Comparison of ENCODE assay signal across 8 cellular contexts in genomic region chr2:29309090-29310054, GRCh38.
DNase-seq lines count a peak whose midpoint lies in the region; ATAC-seq and TF ChIP-seq lines count a peak whose summit lies in the region.

No MANE protein-coding gene starts in this region.

- H3K4me1 Mint-ChIP-seq in activated T-cell treated with anti-CD3 and anti-CD28 coated beads, Interleukin-2, amount 50 U/mL, for 4 hours (ENCODE audit: low read depth) = peaks cover 11% of the 10 kb centered on the region

- no CpG with 5 or more reads among the region's 9 CpGs for WGBS in neuronal stem cell (ENCODE audit: extremely low coverage in 2 of 2, insufficient read length in 2 of 2, insufficient replicate concordance in 1 of 2), 2 donors
- WGBS in ovary, 3 donors = 62 to 68% (median 68%) methylated on average over 9 of the region's 9 CpGs

- H3K4me3 ChIP-seq in fibroblast of villous mesenchyme (ENCODE audit: low read depth, low read length) (no peak overlapping the region), neuronal stem cell (ENCODE audit: low read length in 2 of 2) (no peak overlapping the region), ovary (no peak overlapping the region)

- H3K4ac ChIP-seq in neuronal stem cell (ENCODE audit: low read length) = no peak overlapping the region

- H3K27ac ChIP-seq in neuronal stem cell (replicated peaks; ENCODE audit: low read length) = no peak overlapping the region
- no peak overlapping the region for H3K27ac ChIP-seq in ovary

- intact Hi-C loops in ovary (cut with DNase I) = no loop called here

- TF ChIP-seq CTCF in fibroblast of villous mesenchyme (IDR thresholded peaks at IDR 0.05; ENCODE audit: insufficient read depth, low read depth, low read length) (peak; percentile 87), ovary (IDR thresholded peaks at IDR 0.05) (no peak)

- no peak overlapping the region for H3K4me3 Mint-ChIP-seq in activated T-cell treated with anti-CD3 and anti-CD28 coated beads, Interleukin-2, amount 50 U/mL, for 4 hours

- H2AK5ac ChIP-seq in neuronal stem cell (ENCODE audit: low read depth, low read length) = no peak overlapping the region

- H2BK5ac ChIP-seq in neuronal stem cell (ENCODE audit: low read length) = no peak overlapping the region

- H3K27me3 Mint-ChIP-seq in activated T-cell treated with anti-CD3 and anti-CD28 coated beads, Interleukin-2, amount 50 U/mL, for 4 hours (ENCODE audit: low read depth) = peaks cover 9% of the 10 kb centered on the region

- no peaks in the 10 kb centered on the region for H3K36me3 Mint-ChIP-seq in activated T-cell treated with anti-CD3 and anti-CD28 coated beads, Interleukin-2, amount 50 U/mL, for 4 hours (ENCODE audit: insufficient read depth)

- H3K4me1 ChIP-seq in neuronal stem cell (ENCODE audit: control insufficient read depth in 2 of 2, insufficient read depth in 1 of 2, low read depth in 1 of 2, low read length in 2 of 2) (peaks cover 2 to 4% of the 10 kb centered on the region in 2 donors), ovary (ENCODE audit: insufficient read depth) (no peaks in the 10 kb centered on the region)

- H3K79me1 ChIP-seq in neuronal stem cell (ENCODE audit: low read depth, low read length) = no peaks in the 10 kb centered on the region

- no peak overlapping the region for H2BK120ac ChIP-seq in neuronal stem cell (ENCODE audit: low read depth, low read length)

- H2BK12ac ChIP-seq in neuronal stem cell (ENCODE audit: low read length) = no peak overlapping the region

- TF ChIP-seq POLR2A in ovary (IDR thresholded peaks at IDR 0.05) = no peak

- no peak overlapping the region for H4K8ac ChIP-seq in neuronal stem cell (ENCODE audit: low read depth, low read length)

- no peak overlapping the region for H2BK15ac ChIP-seq in neuronal stem cell (ENCODE audit: low read length)

- peak; percentile 14 for DNase-seq in activated T-cell treated with anti-CD3 and anti-CD28 coated beads for 4 hours
- DNase-seq in activated T-cell treated with anti-CD3 and anti-CD28 coated beads, Interleukin-2, amount 50 U/mL, for 1 hour = no peak
- peak; percentile 22 for DNase-seq in NCI-H446 treated with DMSO at 0.1 percent for 48 hours (lab: John Stamatoyannopoulos, UW)
- peak; percentile 23 for DNase-seq in activated T-cell treated with anti-CD3 and anti-CD28 coated beads, Interleukin-2, amount 50 U/mL, for 4 hours
- DNase-seq in fibroblast of villous mesenchyme (ENCODE audit: low read depth) = peak; percentile 65
- DNase-seq in neuronal stem cell (ENCODE audit: low spot score) = peak; percentile 67
- no peak for DNase-seq in ovary

- no peak overlapping the region for H3K23ac ChIP-seq in neuronal stem cell (ENCODE audit: low read depth, low read length, poor library complexity)

- no peaks in the 10 kb centered on the region for H3K36me3 ChIP-seq in neuronal stem cell (replicated peaks in 1 of 2; ENCODE audit: control insufficient read depth in 2 of 2, insufficient read depth in 2 of 2, low read length in 2 of 2)
- no peaks in the 10 kb centered on the region for H3K36me3 ChIP-seq in ovary

- H2AFZ ChIP-seq in neuronal stem cell (ENCODE audit: low read length) = no peak overlapping the region

- peak; percentile 62 for ATAC-seq in HG03025 (IDR thresholded peaks at IDR 0.05; ENCODE audit: low FRiP score, unreplicated experiment)
- ATAC-seq in activated T-cell treated with anti-CD3 and anti-CD28 coated beads, Interleukin-2, amount 50 U/mL, for 4 hours = peak; percentile 75 to 77

- H3K9me3 Mint-ChIP-seq in activated T-cell treated with anti-CD3 and anti-CD28 coated beads, Interleukin-2, amount 50 U/mL, for 4 hours = no peaks in the 10 kb centered on the region

- no peak overlapping the region for H3K4me2 ChIP-seq in neuronal stem cell (ENCODE audit: insufficient read depth, low read length, poor library complexity, severe bottlenecking)

- H4K91ac ChIP-seq in neuronal stem cell (ENCODE audit: low read depth, low read length, poor library complexity) = no peak overlapping the region

- H3K9ac ChIP-seq in neuronal stem cell (ENCODE audit: low read depth, low read length, poor library complexity) = no peak overlapping the region

- no peak for TF ChIP-seq EP300 in ovary (IDR thresholded peaks at IDR 0.05)

- no peak overlapping the region for H3K18ac ChIP-seq in neuronal stem cell (ENCODE audit: low read length)

- H3K27me3 ChIP-seq in neuronal stem cell (ENCODE audit: control insufficient read depth in 3 of 3, insufficient read depth in 3 of 3, low read depth in 1 of 3, low read length in 3 of 3) = no peaks in the 10 kb centered on the region
- no peaks in the 10 kb centered on the region for H3K27me3 ChIP-seq in ovary

- no peak overlapping the region for H3K14ac ChIP-seq in neuronal stem cell (ENCODE audit: low read length)

- no peaks in the 10 kb centered on the region for H3K9me3 ChIP-seq in neuronal stem cell (replicated peaks in 1 of 2; ENCODE audit: control insufficient read depth in 2 of 2, insufficient read depth in 1 of 2, low read depth in 1 of 2, low read length in 2 of 2)
- no peaks in the 10 kb centered on the region for H3K9me3 ChIP-seq in ovary

Comparison
In these comparisons a context has a peak if more than half of its experiments do, and no peak if none do; other contexts are left out.
1. DNase-seq: peak in activated T-cell treated with anti-CD3 and anti-CD28 coated beads for 4 hours (single experiment), NCI-H446 treated with DMSO at 0.1 percent for 48 hours (single experiment), activated T-cell treated with anti-CD3 and anti-CD28 coated beads, Interleukin-2, amount 50 U/mL, for 4 hours (single experiment), fibroblast of villous mesenchyme (single experiment) and neuronal stem cell (single experiment); none in activated T-cell treated with anti-CD3 and anti-CD28 coated beads, Interleukin-2, amount 50 U/mL, for 1 hour (single experiment) and ovary (0 of 5).